Comparison of ENCODE assay signal across 1 cellular context in genomic region chr17:76672270-76672851, GRCh38.
TF ChIP-seq lines count a peak whose summit lies in the region.

No MANE protein-coding gene starts in this region.

TF ChIP-seq in HepG2, 621 proteins besides CTCF, POLR2A, EP300 and RAD21 (continued from another document and continues in another):
- TF ChIP-seq ZNF770 (CRISPR knock-in tag; IDR thresholded peaks at IDR 0.05) (no peak), RARG (CRISPR knock-in tag; IDR thresholded peaks at IDR 0.05; ENCODE audit: low read depth) (no peak), SOX13 (IDR thresholded peaks at IDR 0.05) (no peak; the same call in 1 of the 2 replicates), SOX13 (CRISPR knock-in tag; conservative IDR thresholded peaks at IDR 0.05 in 1 of 2, IDR thresholded peaks at IDR 0.05 in 1 of 2) (peak in 1 of 2 experiments; percentile 93; a peak in 2 of 4 replicates), ZNF256 (CRISPR knock-in tag; conservative IDR thresholded peaks at IDR 0.05) (no peak), GLMP (CRISPR knock-in tag; IDR thresholded peaks at IDR 0.05; ENCODE audit: borderline replicate concordance) (no peak), ZBTB43 (CRISPR knock-in tag; conservative IDR thresholded peaks at IDR 0.05) (no peak), AGO2 (optimal IDR thresholded peaks at IDR 0.05; ENCODE audit: low read depth, low read length) (no peak), ZNF430 (CRISPR knock-in tag; IDR thresholded peaks at IDR 0.05) (peak; percentile 39), ZNF580 (CRISPR knock-in tag; IDR thresholded peaks at IDR 0.05; ENCODE audit: borderline replicate concordance, low read depth) (no peak; the same call in 1 of the 2 replicates), HES4 (CRISPR knock-in tag; IDR thresholded peaks at IDR 0.05; ENCODE audit: borderline replicate concordance) (no peak), DNMT3B (CRISPR knock-in tag; conservative IDR thresholded peaks at IDR 0.05) (no peak), SAP130 (CRISPR knock-in tag; IDR thresholded peaks at IDR 0.05; ENCODE audit: low read depth) (peak; percentile 83), FOXC1 (CRISPR knock-in tag; IDR thresholded peaks at IDR 0.05; ENCODE audit: borderline replicate concordance) (no peak), ZNF431 (CRISPR knock-in tag; IDR thresholded peaks at IDR 0.05; ENCODE audit: borderline replicate concordance, low read depth) (no peak), JUNB (CRISPR knock-in tag; IDR thresholded peaks at IDR 0.05; ENCODE audit: borderline replicate concordance) (no peak), TIGD3 (CRISPR knock-in tag; IDR thresholded peaks at IDR 0.05; ENCODE audit: borderline replicate concordance) (no peak), TEF (CRISPR knock-in tag; IDR thresholded peaks at IDR 0.05) (no peak), TARDBP (CRISPR knock-in tag; IDR thresholded peaks at IDR 0.05) (peak; percentile 45; the same call in 1 of the 2 replicates), MYNN (CRISPR knock-in tag; IDR thresholded peaks at IDR 0.05; ENCODE audit: low read depth) (no peak), CREB3 (CRISPR knock-in tag; IDR thresholded peaks at IDR 0.05) (no peak), THYN1 (CRISPR knock-in tag; IDR thresholded peaks at IDR 0.05; ENCODE audit: borderline replicate concordance, low read depth) (peak; percentile 60; the same call in 1 of the 2 replicates), CCDC6 (CRISPR knock-in tag; IDR thresholded peaks at IDR 0.05) (no peak), ZNF10 (CRISPR knock-in tag; IDR thresholded peaks at IDR 0.05; ENCODE audit: borderline replicate concordance, low read depth) (no peak), ARNT2 (CRISPR knock-in tag; IDR thresholded peaks at IDR 0.05; ENCODE audit: low read depth) (peak; percentile 31; the same call in 1 of the 2 replicates), SRSF9 (IDR thresholded peaks at IDR 0.05; ENCODE audit: borderline replicate concordance, insufficient read depth, low read depth, low read length, poor library complexity, severe bottlenecking) (no peak), HINFP (CRISPR knock-in tag; IDR thresholded peaks at IDR 0.05; ENCODE audit: low read depth) (no peak), ZBTB10 (CRISPR knock-in tag; IDR thresholded peaks at IDR 0.05; ENCODE audit: borderline replicate concordance) (no peak), SIX4 (CRISPR knock-in tag; IDR thresholded peaks at IDR 0.05) (peak; percentile 79), AHDC1 (CRISPR knock-in tag; IDR thresholded peaks at IDR 0.05; ENCODE audit: borderline replicate concordance) (peak; percentile 17; the same call in 1 of the 2 replicates), ZNF296 (CRISPR knock-in tag; conservative IDR thresholded peaks at IDR 0.05) (no peak), PRDM10 (CRISPR knock-in tag; IDR thresholded peaks at IDR 0.05; ENCODE audit: low read depth) (no peak), ZSCAN9 (CRISPR knock-in tag; IDR thresholded peaks at IDR 0.05; ENCODE audit: borderline replicate concordance) (no peak)
